Comparison of ENCODE assay signal across 8 cellular contexts in genomic region chr17:50867856-50868438, GRCh38. TPM values are rescaled to one million over a fixed set of nuclear protein-coding genes. Genes with fewer than 3 reads are reported as not detected.
DNase-seq lines count a peak whose midpoint lies in the region; ATAC-seq and TF ChIP-seq lines count a peak whose summit lies in the region.

No MANE protein-coding gene starts in this region.

- no peak for TF ChIP-seq CTCF in A673 (conservative IDR thresholded peaks at IDR 0.05; ENCODE audit: low read depth, low read length)
- no peak for TF ChIP-seq CTCF in cardiac fibroblast (IDR thresholded peaks at IDR 0.05; ENCODE audit: low read depth, low read length)

- BruUV-seq in A673 (replicated peaks; lab: Mats Ljungman, UMichigan): TSS peak; percentile 81

- POLR2A ChIA-PET in A673 (lab: Charles Lee; ENCODE audit: low non-redundant PET): no interaction called here

- DNase-seq in A673 (ENCODE audit: low spot score): no peak
- no peak for DNase-seq in cardiac fibroblast (ENCODE audit: low read depth in 2 of 2)
- no peak for DNase-seq in NCI-H345 treated with DMSO at 0.1 percent for 48 hours (lab: John Stamatoyannopoulos, UW; ENCODE audit: unreplicated experiment)
- no peak for DNase-seq in left colon

- peak overlapping the region; percentile 71 for H3K9ac ChIP-seq in HUES6 (ENCODE audit: low read length)
- peak overlapping the region; percentile 100 for H3K9ac ChIP-seq in mucosa of stomach (ENCODE audit: low read length)

- H3K36me3 ChIP-seq in A673 (ENCODE audit: insufficient read depth, low read length, poor library complexity, severe bottlenecking) (peaks cover 9% of the 10 kb centered on the region), HUES6 (ENCODE audit: control insufficient read depth, insufficient read depth, low read length) (peaks cover 8% of the 10 kb centered on the region), mucosa of stomach (ENCODE audit: control insufficient read depth, insufficient read depth, low read length) (peaks cover 8% of the 10 kb centered on the region)

- ATAC-seq in HG03565 (IDR thresholded peaks at IDR 0.05; ENCODE audit: unreplicated experiment) (no peak), left colon (no peak), HG02678 (IDR thresholded peaks at IDR 0.05; ENCODE audit: unreplicated experiment) (no peak)

- H3K9me3 ChIP-seq in A673 (ENCODE audit: low read depth, low read length, poor library complexity, severe bottlenecking) (no peaks in the 10 kb centered on the region), HUES6 (ENCODE audit: control insufficient read depth, insufficient read depth, low read depth, low read length) (no peaks in the 10 kb centered on the region), mucosa of stomach (ENCODE audit: control insufficient read depth, low read length) (no peaks in the 10 kb centered on the region)

- H3K4me1 ChIP-seq in A673 (ENCODE audit: insufficient read depth, low read length, poor library complexity, severe bottlenecking): peaks cover 6% of the 10 kb centered on the region
- H3K4me1 ChIP-seq in HUES6 (ENCODE audit: control insufficient read depth, insufficient read depth, low read length): 0 out of 2 replicates have a peak, but pooled peaks cover 7% of the 10 kb centered on the region
- peaks cover 5% of the 10 kb centered on the region for H3K4me1 ChIP-seq in mucosa of stomach (ENCODE audit: control insufficient read depth, insufficient read depth, low read length)

- H3K27ac ChIP-seq in A673 (ENCODE audit: low read depth, low read length, poor library complexity, severe bottlenecking) (peak overlapping the region; percentile 95), HUES6 (ENCODE audit: low read depth, low read length) (no peak overlapping the region)

- H3K27me3 ChIP-seq in A673 (replicated peaks; ENCODE audit: insufficient read depth, low read depth, low read length, poor library complexity): no peaks in the 10 kb centered on the region
- H3K27me3 ChIP-seq in HUES6 (ENCODE audit: control insufficient read depth, insufficient read depth, low read length): no peaks in the 10 kb centered on the region
- H3K27me3 ChIP-seq in mucosa of stomach (ENCODE audit: control insufficient read depth, insufficient read depth, low read length): no peaks in the 10 kb centered on the region

- intact Hi-C loops in A673 (cut with micrococcal nuclease; ENCODE audit: unreplicated experiment): loop anchor here (5.0 kb wide), 3 partner anchors 44 to 299 kb away; partner anchors contain the start of genes NME1 and NME2
- intact Hi-C loops in left colon (cut with DNase I, micrococcal nuclease): no loop called here

- H3K4me3 ChIP-seq in A673 (ENCODE audit: low read depth, low read length, poor library complexity, severe bottlenecking) (peak overlapping the region; percentile 58), HUES6 (ENCODE audit: low read depth, low read length) (peak overlapping the region; percentile 85), cardiac fibroblast (replicated peaks in 1 of 2; ENCODE audit: low read depth in 2 of 2, low read length in 2 of 2) (peak overlapping the region; percentile 70 to 74), mucosa of stomach (ENCODE audit: low read length) (peak overlapping the region; percentile 38)

- CTCF ChIA-PET in A673 (lab: Charles Lee): interaction anchor here (1.6 kb wide), 1 partner anchor 85 kb away, joined by 5 read pairs; no protein-coding TSS in a partner anchor

RNA-seq across cellular contexts. Expression of gene TOB1, which starts 1.8 kb away (rescaled TPM):
- total RNA-seq in A673 (2021) (19.3 and 24.4 TPM in 2 replicates), left colon (100 to 1,000 TPM; 138 to 175 TPM)

RNA-seq across cellular contexts. Expression of gene WFIKKN2, which starts 32.6 kb away (rescaled TPM):
- total RNA-seq in A673 (2021): not detected in 2 replicates
- total RNA-seq in left colon: under 1 TPM; 0.06 to 0.08 TPM
